8 cellular contexts compared by ENCODE assay signal in the genomic region with DNA sequence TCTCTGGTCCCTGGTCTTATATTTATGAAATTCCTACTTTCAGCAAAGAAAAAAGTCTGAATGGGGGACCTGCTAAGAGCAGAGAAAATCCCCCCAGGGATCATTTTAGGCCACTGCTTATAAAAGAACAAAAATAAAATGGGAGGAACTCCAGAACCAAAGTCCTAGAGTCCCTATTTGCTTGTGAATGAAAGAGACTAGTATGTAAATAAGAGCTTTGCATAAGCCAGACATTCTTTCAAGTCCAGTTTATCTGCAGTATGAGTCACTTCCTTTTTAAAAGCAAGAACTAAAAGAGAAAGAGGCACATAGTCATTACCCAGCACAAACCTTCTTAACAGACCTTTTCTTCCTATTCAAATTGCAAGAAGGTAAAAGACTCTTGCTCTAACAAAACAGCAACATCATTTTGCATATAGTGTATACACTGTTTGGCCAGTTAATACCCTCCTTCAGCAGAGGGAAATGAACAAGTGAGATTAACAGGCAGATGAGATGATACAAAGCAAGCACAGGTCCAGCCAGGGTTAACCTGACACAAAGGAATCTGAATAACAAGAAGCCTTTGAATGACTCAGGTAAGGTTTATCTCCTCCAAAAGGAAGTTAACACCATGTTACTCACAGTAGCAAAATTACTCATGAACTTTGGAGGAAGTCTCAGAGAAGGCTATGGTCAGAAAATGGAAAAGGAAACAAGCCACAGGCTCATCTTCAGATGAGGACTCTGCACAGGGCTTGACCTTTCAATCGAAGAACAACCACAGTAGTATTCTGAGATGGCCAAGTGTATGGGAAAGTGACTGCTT.
A peak's percentile ranks its signal among the peaks of the same experiment; 100 is the strongest.
DNase-seq lines count a peak whose midpoint lies in the region; ATAC-seq lines count a peak whose summit lies in the region.

No MANE protein-coding gene starts in this region.

- H3K36me3 ChIP-seq in CD8-positive, alpha-beta memory T cell (ENCODE audit: insufficient read depth, low read length) = no peaks in the 10 kb centered on the region
- no peaks in the 10 kb centered on the region for H3K36me3 ChIP-seq in muscle layer of duodenum (ENCODE audit: control insufficient read depth in 1 of 2, insufficient read depth in 2 of 2, low read length in 2 of 2)

- H3K4me1 Mint-ChIP-seq in CD8-positive, alpha-beta memory T cell = peaks cover 19 to 20% (median 20%) of the 10 kb centered on the region in 3 donors
- peaks cover 21% of the 10 kb centered on the region for H3K4me1 Mint-ChIP-seq in dendritic cell treated with granulocyte-macrophage colony-stimulating factor and Interleukin-4, amounts not matched to agents 40 ng/mL and 50 ng/mL, for 4 days (ENCODE audit: low read depth)

- CTCF ChIA-PET in CD8-positive, alpha-beta memory T cell (lab: Charles Lee) = interaction anchor here (1.0 to 1.5 kb wide), 2 partner anchors 31 to 87 kb away, joined by 3 read pairs; no protein-coding TSS in a partner anchor

- ATAC-seq in GM19324 (IDR thresholded peaks at IDR 0.05; ENCODE audit: low FRiP score, unreplicated experiment) (peak; percentile 98), HG03175 (IDR thresholded peaks at IDR 0.05; ENCODE audit: unreplicated experiment) (peak; percentile 97)

- no peaks in the 10 kb centered on the region for H3K9me3 ChIP-seq in CD8-positive, alpha-beta memory T cell (ENCODE audit: low read length)
- H3K9me3 ChIP-seq in muscle layer of duodenum (ENCODE audit: control insufficient read depth in 1 of 2, low read length in 2 of 2) = no peaks in the 10 kb centered on the region

- H3K4me3 ChIP-seq in CD8-positive, alpha-beta memory T cell (ENCODE audit: low read length) = no peak overlapping the region
- H3K4me3 ChIP-seq in muscle layer of duodenum (ENCODE audit: low read depth in 1 of 2, low read length in 2 of 2) = no peak overlapping the region

- no peaks in the 10 kb centered on the region for H3K27me3 ChIP-seq in CD8-positive, alpha-beta memory T cell (ENCODE audit: insufficient read depth, low read length, poor library complexity, severe bottlenecking)
- no peaks in the 10 kb centered on the region for H3K27me3 ChIP-seq in muscle layer of duodenum (ENCODE audit: low read depth, low read length)

- peak overlapping the region; percentile 34 to 93 (median 84) for H3K27ac Mint-ChIP-seq in CD8-positive, alpha-beta memory T cell
- peak overlapping the region; percentile 52 for H3K27ac Mint-ChIP-seq in dendritic cell treated with granulocyte-macrophage colony-stimulating factor and Interleukin-4, amounts not matched to agents 40 ng/mL and 50 ng/mL, for 4 days

- H3K4me3 Mint-ChIP-seq in CD8-positive, alpha-beta memory T cell = peak overlapping the region in 6 of 7 donors; percentile 7 to 66 (median 40)
- H3K4me3 Mint-ChIP-seq in dendritic cell treated with granulocyte-macrophage colony-stimulating factor and Interleukin-4, amounts not matched to agents 40 ng/mL and 50 ng/mL, for 4 days = no peak overlapping the region

- DNase-seq in CD8-positive, alpha-beta memory T cell = peak in 1 of 5 donors; percentile 7
- DNase-seq in RKO (ENCODE audit: low spot score) (peak; percentile 100), SK-N-DZ (ENCODE audit: low spot score) (no peak), head of caudate nucleus (no peak)

- H3K27ac ChIP-seq in CD8-positive, alpha-beta memory T cell (ENCODE audit: low read depth, low read length) = peak overlapping the region; percentile 46
- peak overlapping the region; percentile 43 for H3K27ac ChIP-seq in muscle layer of duodenum (ENCODE audit: low read length)

- H3K9me3 Mint-ChIP-seq in CD8-positive, alpha-beta memory T cell = no peaks in the 10 kb centered on the region
- no peaks in the 10 kb centered on the region for H3K9me3 Mint-ChIP-seq in dendritic cell treated with granulocyte-macrophage colony-stimulating factor and Interleukin-4, amounts not matched to agents 40 ng/mL and 50 ng/mL, for 4 days

- intact Hi-C loops in dendritic cell treated with granulocyte-macrophage colony-stimulating factor and Interleukin-4, amounts not matched to agents 40 ng/mL and 50 ng/mL, for 4 days (cut with micrococcal nuclease) = no loop called here
- intact Hi-C loops in head of caudate nucleus (cut with DNase I) = no loop called here

- H3K36me3 Mint-ChIP-seq in CD8-positive, alpha-beta memory T cell = no peaks in the 10 kb centered on the region
- H3K36me3 Mint-ChIP-seq in dendritic cell treated with granulocyte-macrophage colony-stimulating factor and Interleukin-4, amounts not matched to agents 40 ng/mL and 50 ng/mL, for 4 days (ENCODE audit: low read depth) = no peaks in the 10 kb centered on the region

- peaks cover 15% of the 10 kb centered on the region for H3K4me1 ChIP-seq in CD8-positive, alpha-beta memory T cell (ENCODE audit: insufficient read depth, low read length)
- H3K4me1 ChIP-seq in muscle layer of duodenum (ENCODE audit: control insufficient read depth in 1 of 2, insufficient read depth in 2 of 2, low read length in 2 of 2) = peaks cover 0 to 17% of the 10 kb centered on the region in 2 donors

- H3K27me3 Mint-ChIP-seq in CD8-positive, alpha-beta memory T cell = no peaks in the 10 kb centered on the region
- H3K27me3 Mint-ChIP-seq in dendritic cell treated with granulocyte-macrophage colony-stimulating factor and Interleukin-4, amounts not matched to agents 40 ng/mL and 50 ng/mL, for 4 days = peaks cover 9% of the 10 kb centered on the region

- POLR2A ChIA-PET in CD8-positive, alpha-beta memory T cell (lab: Charles Lee) = interaction anchor here (0.6 kb wide), 1 partner anchor 86 kb away, joined by 7 read pairs; the partner anchor contains the start of gene PHLDA1
